ENCODE assay signal across 8 cellular contexts in the genomic region with DNA sequence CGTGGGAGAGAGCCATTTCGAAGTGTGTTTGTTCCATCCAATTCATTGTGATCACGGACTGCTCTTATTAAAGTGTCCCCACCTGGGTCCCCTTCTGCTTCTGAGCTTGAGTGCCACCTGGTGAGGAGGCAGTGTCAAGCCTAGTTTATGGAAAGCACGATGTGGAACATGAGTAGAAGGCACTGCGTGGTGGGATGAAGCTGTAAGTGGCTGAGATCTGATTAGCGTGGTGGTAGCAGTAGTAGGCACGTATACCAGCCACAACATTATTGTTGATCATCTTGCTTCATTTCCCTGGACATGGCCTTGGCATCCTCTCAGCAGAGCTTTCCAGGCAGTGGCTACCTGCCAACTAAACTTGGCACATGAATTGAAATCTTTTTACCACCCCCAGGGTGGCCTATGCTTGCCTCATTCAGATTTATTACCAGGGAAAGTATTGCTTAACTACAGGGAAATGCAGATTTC. TPM values are rescaled to one million over a fixed set of nuclear protein-coding genes. Genes with fewer than 3 reads are reported as not detected.
DNase-seq lines count a peak whose midpoint lies in the region; ATAC-seq and TF ChIP-seq lines count a peak whose summit lies in the region.

No MANE protein-coding gene starts in this region.

- no peak for TF ChIP-seq POLR2A in GM18505 (IDR thresholded peaks at IDR 0.05; ENCODE audit: borderline replicate concordance, extremely low read depth, insufficient read depth, insufficient read length)

- H3K27ac ChIP-seq in VCaP, result peak overlapping the region; percentile 34

- TF ChIP-seq CTCF in VCaP (conservative IDR thresholded peaks at IDR 0.05), result peak; percentile 50

- DNase-seq in AG08395 (ENCODE audit: low spot score) (peak; percentile 25), left colon (peak; percentile 68 to 73), DMS53 treated with DMSO at 0.1 percent for 48 hours (lab: John Stamatoyannopoulos, UW; ENCODE audit: unreplicated experiment) (no peak)
- no peak for DNase-seq in stimulated activated CD4-positive, alpha-beta T cell treated with anti-CD3 and anti-CD28 coated beads, Interleukin-1b, Interleukin-23, amount 100 ng/mL, for 48 hours

- intact Hi-C loops in left colon (cut with DNase I, micrococcal nuclease), result no loop called here

- ATAC-seq in GM18907 (IDR thresholded peaks at IDR 0.05; ENCODE audit: unreplicated experiment) (peak; percentile 74), HG03460 (IDR thresholded peaks at IDR 0.05; ENCODE audit: unreplicated experiment) (peak; percentile 66), left colon (peak; percentile 91), GM18505 (IDR thresholded peaks at IDR 0.05; ENCODE audit: unreplicated experiment) (no peak)

RNA-seq across cellular contexts. Expression of gene GPAT3, which starts 46.4 kb away (rescaled TPM):
- total RNA-seq in left colon, result 10 to 100 TPM; 27.0 to 51.5 TPM

Comparison
In these comparisons a context has a peak if more than half of its experiments do, and no peak if none do; other contexts are left out.
1. DNase-seq: peak in AG08395 (single experiment) and left colon (2 of 2); none in DMS53 treated with DMSO at 0.1 percent for 48 hours (single experiment) and stimulated activated CD4-positive, alpha-beta T cell treated with anti-CD3 and anti-CD28 coated beads, Interleukin-1b, Interleukin-23, amount 100 ng/mL, for 48 hours (single experiment).